16 cellular contexts compared by ENCODE assay signal in the genomic region with DNA sequence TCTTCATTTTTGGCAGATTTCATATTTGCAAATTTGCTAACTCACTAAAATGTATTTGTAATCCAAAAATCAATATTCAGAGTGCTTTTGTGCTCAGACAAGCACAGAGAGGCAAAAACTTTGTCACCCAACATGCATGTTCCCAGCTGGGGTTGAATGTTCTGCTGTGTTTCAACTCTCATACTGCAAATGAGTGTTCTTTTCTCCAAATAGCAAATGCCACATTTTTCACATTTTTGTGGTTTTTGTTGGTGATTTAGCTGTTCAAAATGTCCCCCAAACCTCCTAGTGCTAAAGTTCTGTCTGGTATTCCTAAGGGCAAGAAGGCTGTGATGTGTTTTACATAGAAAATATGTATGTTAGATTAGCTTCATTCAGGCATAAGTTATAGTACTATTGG.
DNase-seq lines count a peak whose midpoint lies in the region; ATAC-seq and TF ChIP-seq lines count a peak whose summit lies in the region.
"Had no signal": no experiment of that assay in that cellular context is flagged by ENCODE, and none has a peak within 500 bp of the region (broad histone marks: within the 10 kb centered on the region; RNA-seq: fewer than 3 reads in every experiment).

No MANE protein-coding gene starts in this region.

- no peaks in the 10 kb centered on the region for H4K20me1 ChIP-seq in hepatocyte (ENCODE audit: insufficient read depth, poor library complexity, severe bottlenecking)

- H3K79me2 ChIP-seq in hepatocyte, result no peaks in the 10 kb centered on the region

- DNase-seq in HS-27A (ENCODE audit: low read depth), result peak; percentile 36
- peak in 1 of 4 donors; percentile 3 for DNase-seq in body of pancreas
- peak; percentile 6 for DNase-seq in hepatocyte (ENCODE audit: low spot score)
- peak; percentile 21 for DNase-seq in smooth muscle cell of the brain vasculature (ENCODE audit: low read depth, low spot score)
- DNase-seq in BE2C, result no peak
- DNase-seq in NCI-H2081 (lab: John Stamatoyannopoulos, UW), result no peak
- DNase-seq in Caco-2, result no peak
- no peak for DNase-seq in activated naive CD4-positive, alpha-beta T cell treated with anti-CD3 and anti-CD28 coated beads, Interleukin-2, amount 50 U/mL, for 16 hours
- DNase-seq: activated naive CD4-positive, alpha-beta T cell; COR-L47; NCI-H1092 treated with DMSO at 0.1 percent for 48 hours; NCI-H446 had no signal

- H3K4me1 Mint-ChIP-seq in Caco-2 (ENCODE audit: low read depth, unreplicated experiment), result no peaks in the 10 kb centered on the region
- H3K4me1 Mint-ChIP-seq: central memory CD8-positive, alpha-beta T cell had no signal

- ATAC-seq in body of pancreas, result peak; percentile 15

- H3K27ac ChIP-seq in body of pancreas, result no peak overlapping the region
- no peak overlapping the region for H3K27ac ChIP-seq in hepatocyte
- H3K27ac ChIP-seq: neural progenitor cell, VCaP had no signal

- TF ChIP-seq CTCF in body of pancreas (IDR thresholded peaks at IDR 0.05) (no peak), hepatocyte (IDR thresholded peaks at IDR 0.05; ENCODE audit: poor library complexity) (no peak), BE2C (IDR thresholded peaks at IDR 0.05; ENCODE audit: low read depth, low read length) (no peak), Caco-2 (IDR thresholded peaks at IDR 0.05; ENCODE audit: insufficient read depth in 1 of 2, low read depth in 1 of 2, low read length in 1 of 2, severe bottlenecking in 1 of 2, unreplicated experiment in 1 of 2) (no peak)

- H3K27me3 Mint-ChIP-seq in Caco-2 (ENCODE audit: insufficient read depth, unreplicated experiment), result no peaks in the 10 kb centered on the region
- H3K27me3 Mint-ChIP-seq: central memory CD8-positive, alpha-beta T cell had no signal

- no peak overlapping the region for H3K4me3 Mint-ChIP-seq in Caco-2 (ENCODE audit: unreplicated experiment)
- H3K4me3 Mint-ChIP-seq: central memory CD8-positive, alpha-beta T cell; neural progenitor cell had no signal

- H3K9me2 ChIP-seq in hepatocyte (replicated peaks; ENCODE audit: insufficient read depth), result no peaks in the 10 kb centered on the region

- H3K27me3 ChIP-seq in body of pancreas, result no peaks in the 10 kb centered on the region
- H3K27me3 ChIP-seq in hepatocyte, result no peaks in the 10 kb centered on the region
- H3K27me3 ChIP-seq in BE2C, result no peaks in the 10 kb centered on the region
- no peaks in the 10 kb centered on the region for H3K27me3 ChIP-seq in Caco-2 (replicated peaks; ENCODE audit: control insufficient read depth, insufficient read depth, low read length)
- H3K27me3 ChIP-seq: neural progenitor cell had no signal

- H3K9me3 Mint-ChIP-seq in Caco-2 (ENCODE audit: unreplicated experiment), result no peaks in the 10 kb centered on the region
- H3K9me3 Mint-ChIP-seq: central memory CD8-positive, alpha-beta T cell; neural progenitor cell had no signal

- CTCF ChIA-PET in Caco-2 (lab: Charles Lee), result no interaction called here

- no peaks in the 10 kb centered on the region for H3K4me1 ChIP-seq in body of pancreas
- peaks cover 6% of the 10 kb centered on the region for H3K4me1 ChIP-seq in hepatocyte (ENCODE audit: insufficient read depth)
- no peaks in the 10 kb centered on the region for H3K4me1 ChIP-seq in BE2C
- H3K4me1 ChIP-seq in Caco-2, result no peaks in the 10 kb centered on the region
- H3K4me1 ChIP-seq: neural progenitor cell had no signal

- H3K36me3 Mint-ChIP-seq in Caco-2 (ENCODE audit: insufficient read depth, unreplicated experiment), result no peaks in the 10 kb centered on the region
- H3K36me3 Mint-ChIP-seq: neural progenitor cell had no signal

- no peak for TF ChIP-seq POLR2A in body of pancreas (IDR thresholded peaks at IDR 0.05)

- BruUV-seq in Caco-2 (replicated peaks; lab: Mats Ljungman, UMichigan), result no TSS peak

- intact Hi-C loops in body of pancreas (cut with DNase I) (no loop called here), Caco-2 (cut with micrococcal nuclease; ENCODE audit: unreplicated experiment) (no loop called here)

- H3K36me3 ChIP-seq in body of pancreas (replicated peaks in 1 of 2; ENCODE audit: insufficient read depth in 1 of 2, low read depth in 2 of 2) (no peaks in the 10 kb centered on the region), hepatocyte (replicated peaks; ENCODE audit: insufficient read depth, low read depth) (no peaks in the 10 kb centered on the region), BE2C (no peaks in the 10 kb centered on the region), Caco-2 (ENCODE audit: control insufficient read depth, insufficient read depth, low read length) (no peaks in the 10 kb centered on the region)
- H3K36me3 ChIP-seq: neural progenitor cell had no signal

- no peak overlapping the region for H2AFZ ChIP-seq in hepatocyte
- H2AFZ ChIP-seq: neural progenitor cell had no signal

- H3K4me3 ChIP-seq in body of pancreas, result no peak overlapping the region
- no peak overlapping the region for H3K4me3 ChIP-seq in hepatocyte
- H3K4me3 ChIP-seq in BE2C (ENCODE audit: low read depth, low read length), result no peak overlapping the region
- H3K4me3 ChIP-seq in Caco-2 (ENCODE audit: low read depth, low read length), result no peak overlapping the region
- H3K4me3 ChIP-seq: lung, neural progenitor cell had no signal

- no peak overlapping the region for H3K27ac Mint-ChIP-seq in Caco-2 (ENCODE audit: unreplicated experiment)
- H3K27ac Mint-ChIP-seq: neural progenitor cell had no signal

- POLR2A ChIA-PET in Caco-2 (lab: Charles Lee), result no interaction called here

- H3K4me2 ChIP-seq in hepatocyte, result no peak overlapping the region
- H3K4me2 ChIP-seq: neural progenitor cell had no signal

- H3K9me3 ChIP-seq in body of pancreas (no peaks in the 10 kb centered on the region), hepatocyte (ENCODE audit: low read depth) (no peaks in the 10 kb centered on the region), BE2C (no peaks in the 10 kb centered on the region), Caco-2 (no peaks in the 10 kb centered on the region)

Comparison
In these comparisons a context has a peak if more than half of its experiments do, and no peak if none do; other contexts are left out.
1. DNase-seq: peak in HS-27A (single experiment), hepatocyte (single experiment) and smooth muscle cell of the brain vasculature (single experiment); none in BE2C (single experiment), NCI-H2081 (0 of 2), Caco-2 (0 of 2) and activated naive CD4-positive, alpha-beta T cell treated with anti-CD3 and anti-CD28 coated beads, Interleukin-2, amount 50 U/mL, for 16 hours (single experiment).